In the genomic region with DNA sequence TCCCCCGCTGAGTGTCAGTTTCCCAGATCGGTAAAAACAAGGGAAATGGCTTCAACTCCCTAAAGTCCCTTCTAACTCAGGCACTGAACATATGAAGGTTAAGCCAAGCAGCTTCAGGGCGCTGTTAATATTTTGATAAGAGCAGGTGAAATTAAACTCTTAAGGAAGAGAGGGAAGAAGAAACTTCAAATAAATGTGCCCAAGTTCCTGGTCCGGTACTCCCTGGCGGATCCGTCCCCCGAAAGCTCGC, we compare ENCODE assay signal across 8 cellular contexts. TPM values are rescaled to one million over a fixed set of nuclear protein-coding genes. Genes with fewer than 3 reads are reported as not detected.
DNase-seq lines count a peak whose midpoint lies in the region; ATAC-seq and TF ChIP-seq lines count a peak whose summit lies in the region.

No MANE protein-coding gene starts in this region.

- CTCF ChIA-PET in CD8-positive, alpha-beta memory T cell (lab: Charles Lee): interaction anchor here (1.0 to 11.2 kb wide), 13 partner anchors 9 to 223 kb away, joined by 3 to 160 read pairs (median 4); partner anchors contain the start of gene TMSB10

- peaks cover 46% of the 10 kb centered on the region for H3K4me1 ChIP-seq in CD8-positive, alpha-beta memory T cell (ENCODE audit: insufficient read depth, low read length)
- H3K4me1 ChIP-seq in Peyer's patch (peaks cover 0 to 11% (median 0%) of the 10 kb centered on the region in 4 donors), esophagus squamous epithelium (peaks cover 9 to 33% (median 20%) of the 10 kb centered on the region in 3 donors)

- no peaks in the 10 kb centered on the region for H3K27me3 ChIP-seq in CD8-positive, alpha-beta memory T cell (ENCODE audit: insufficient read depth, low read length, poor library complexity, severe bottlenecking)
- peaks cover 0 to 7% of the 10 kb centered on the region in 2 donors for H3K27me3 ChIP-seq in Peyer's patch
- H3K27me3 ChIP-seq in esophagus squamous epithelium: peaks cover 0 to 73% (median 11%) of the 10 kb centered on the region in 4 donors

- DNase-seq in CD8-positive, alpha-beta memory T cell: peak in 1 of 5 donors; percentile 37
- no peak for DNase-seq in Peyer's patch
- no peak for DNase-seq in esophagus squamous epithelium (lab: John Stamatoyannopoulos, UW)
- DNase-seq in osteocyte (ENCODE audit: extremely low spot score, unreplicated experiment): no peak
- DNase-seq in D341Med (ENCODE audit: low spot score): no peak
- no peak for DNase-seq in COR-L47 (lab: John Stamatoyannopoulos, UW)
- DNase-seq in NCI-H146 treated with DMSO at 0.1 percent for 48 hours (lab: John Stamatoyannopoulos, UW; ENCODE audit: unreplicated experiment): no peak

- peaks cover 0 to 15% (median 0%) of the 10 kb centered on the region in 3 donors for H3K36me3 Mint-ChIP-seq in CD8-positive, alpha-beta memory T cell
- H3K36me3 Mint-ChIP-seq in osteocyte (ENCODE audit: unreplicated experiment): no peaks in the 10 kb centered on the region

- H3K27me3 Mint-ChIP-seq in CD8-positive, alpha-beta memory T cell: peaks cover 0 to 4% of the 10 kb centered on the region in 2 donors
- peaks cover 47% of the 10 kb centered on the region for H3K27me3 Mint-ChIP-seq in osteocyte (ENCODE audit: unreplicated experiment)

- TF ChIP-seq CTCF in Peyer's patch (IDR thresholded peaks at IDR 0.05) (no peak), esophagus squamous epithelium (IDR thresholded peaks at IDR 0.05) (no peak), osteocyte (IDR thresholded peaks at IDR 0.05) (no peak)

- H3K4me3 Mint-ChIP-seq in CD8-positive, alpha-beta memory T cell: peak overlapping the region; percentile 84 to 95 (median 90)
- H3K4me3 Mint-ChIP-seq in osteocyte (ENCODE audit: unreplicated experiment): peak overlapping the region; percentile 60

- H3K27ac Mint-ChIP-seq in CD8-positive, alpha-beta memory T cell: peak overlapping the region; percentile 52 to 92 (median 80)
- no peak overlapping the region for H3K27ac Mint-ChIP-seq in osteocyte (ENCODE audit: unreplicated experiment)

- H3K27ac ChIP-seq in CD8-positive, alpha-beta memory T cell (ENCODE audit: low read depth, low read length): peak overlapping the region; percentile 29
- peak overlapping the region; percentile 68 to 72 (median 72) for H3K27ac ChIP-seq in Peyer's patch
- H3K27ac ChIP-seq in esophagus squamous epithelium: peak overlapping the region in 1 of 4 donors; percentile 29

- peaks cover 42 to 74% (median 57%) of the 10 kb centered on the region in 3 donors for H3K4me1 Mint-ChIP-seq in CD8-positive, alpha-beta memory T cell
- peaks cover 34% of the 10 kb centered on the region for H3K4me1 Mint-ChIP-seq in osteocyte (ENCODE audit: unreplicated experiment)

- intact Hi-C loops in esophagus squamous epithelium (cut with DNase I): loop anchor here (10.0 kb wide), 1 partner anchor 386 kb away; no protein-coding TSS in a partner anchor

- no peaks in the 10 kb centered on the region for H3K9me3 Mint-ChIP-seq in CD8-positive, alpha-beta memory T cell
- no peaks in the 10 kb centered on the region for H3K9me3 Mint-ChIP-seq in osteocyte (ENCODE audit: unreplicated experiment)

- peak overlapping the region; percentile 68 for H3K4me3 ChIP-seq in CD8-positive, alpha-beta memory T cell (ENCODE audit: low read length)
- H3K4me3 ChIP-seq in Peyer's patch (peak overlapping the region; percentile 52 to 90 (median 67)), esophagus squamous epithelium (peak overlapping the region; percentile 18 to 76 (median 52))

- no peaks in the 10 kb centered on the region for H3K9me3 ChIP-seq in CD8-positive, alpha-beta memory T cell (ENCODE audit: low read length)
- H3K9me3 ChIP-seq in Peyer's patch (no peaks in the 10 kb centered on the region), esophagus squamous epithelium (no peaks in the 10 kb centered on the region)

- TF ChIP-seq POLR2A in Peyer's patch (IDR thresholded peaks at IDR 0.05) (no peak), esophagus squamous epithelium (IDR thresholded peaks at IDR 0.05) (no peak)

- 0 to 2% methylated on average over 7 to 8 of the region's 8 CpGs for WGBS in esophagus squamous epithelium, 2 donors

- no peaks in the 10 kb centered on the region for H3K36me3 ChIP-seq in CD8-positive, alpha-beta memory T cell (ENCODE audit: insufficient read depth, low read length)
- H3K36me3 ChIP-seq in Peyer's patch (no peaks in the 10 kb centered on the region), esophagus squamous epithelium (no peaks in the 10 kb centered on the region)

- POLR2A ChIA-PET in CD8-positive, alpha-beta memory T cell (lab: Charles Lee): interaction anchor here (0.9 to 4.3 kb wide), 6 partner anchors 8 to 421 kb away, joined by 3 to 45 read pairs (median 12); partner anchors contain the start of genes SUCLG1 and TMSB10

- no peak for ATAC-seq in GM18861 (IDR thresholded peaks at IDR 0.05; ENCODE audit: unreplicated experiment)

RNA-seq across cellular contexts. Expression of gene TRABD2A, which starts 0.6 kb away (rescaled TPM):
- total RNA-seq in CD8-positive, alpha-beta memory T cell: 10 to 100 TPM; 20.3 to 20.8 TPM
- 36.6 TPM for polyA plus RNA-seq in CD8-positive, alpha-beta memory T cell
- total RNA-seq in Peyer's patch (10 to 100 TPM; 32.2 to 85.4 (median 55.0) TPM), esophagus squamous epithelium (1 to 10 TPM in 1 of 4 donors, under 1 TPM in 2, not detected in 1; 0.53 to 1.8 (median 0.76) TPM), osteocyte (0.21 and 0.99 TPM in 2 replicates)

RNA-seq across cellular contexts. Expression of gene TMSB10, which starts 25.1 kb away (rescaled TPM):
- total RNA-seq in CD8-positive, alpha-beta memory T cell: 1,000 to 10,000 TPM; 1,121 to 1,125 TPM
- polyA plus RNA-seq in CD8-positive, alpha-beta memory T cell: 4,836 TPM
- 1,000 to 10,000 TPM; 3,771 to 5,073 (median 4,495) TPM for total RNA-seq in Peyer's patch
- total RNA-seq in esophagus squamous epithelium: 1,000 to 10,000 TPM; 2,239 to 4,093 (median 3,173) TPM
- 2,436 and 2,534 TPM in 2 replicates for total RNA-seq in osteocyte

Comparison
In these comparisons a context has a peak if more than half of its experiments do, and no peak if none do; other contexts are left out.
1. RNA of gene TRABD2A, which starts 0.6 kb away (total RNA-seq): 32.2 to 85.4 TPM in Peyer's patch and 20.3 to 20.8 TPM in CD8-positive, alpha-beta memory T cell; 0.21 to 0.99 TPM in osteocyte and 0.53 to 1.8 TPM in esophagus squamous epithelium; every median in the first group is over 4 times any median in the second.
2. Peak in every context shown above with its lines, with median percentiles within 50 percentile points of each other: H3K4me3 ChIP-seq.